ENCODE assay signal across 11 cellular contexts in the genomic region with DNA sequence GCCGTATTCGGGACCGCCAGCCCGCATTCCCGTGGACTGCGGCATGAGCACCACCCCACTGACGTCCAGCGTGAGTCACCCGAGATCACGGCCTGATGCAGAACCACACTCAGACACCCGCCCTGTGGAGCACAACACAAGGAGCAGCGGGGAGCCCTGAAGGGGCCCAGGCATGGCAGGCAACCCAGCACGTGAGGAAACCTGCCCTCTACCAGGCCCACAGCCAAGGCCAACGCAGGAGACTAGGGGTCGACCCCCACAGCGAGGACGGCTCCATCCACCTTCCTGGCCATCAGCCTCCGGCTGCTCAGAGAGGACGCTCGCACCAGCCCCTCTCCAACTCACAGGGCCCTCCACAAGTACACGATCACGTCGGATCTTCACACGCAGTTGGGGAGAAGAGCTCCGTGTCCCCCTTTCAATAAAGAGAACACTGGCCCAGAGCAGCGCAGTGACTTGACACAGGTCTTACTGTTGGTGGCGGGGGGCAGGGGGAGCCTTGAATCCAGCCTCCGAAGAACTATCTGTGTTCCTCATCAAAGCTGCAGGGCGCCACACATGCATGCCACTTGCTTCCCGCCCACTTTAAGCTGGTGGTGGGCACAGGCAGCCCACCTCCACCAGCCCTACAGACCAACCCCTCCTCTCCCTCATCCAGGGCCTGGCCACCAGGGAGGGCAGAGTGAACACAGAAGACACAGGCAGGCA.
"Had no signal": no experiment of that assay in that cellular context is flagged by ENCODE, and none has a peak within 500 bp of the region (broad histone marks: within the 10 kb centered on the region; RNA-seq: fewer than 3 reads in every experiment).

No MANE protein-coding gene starts in this region.

- H3K9me3 Mint-ChIP-seq: immature natural killer cell; stimulated activated naive CD8-positive, alpha-beta T cell treated with anti-CD3 and anti-CD28 coated beads, Interleukin-15, Interleukin-2, amounts not matched to agents 100 ng/mL and 50 ng/mL, for 24 hours had no signal

- DNase-seq: activated CD4-positive, alpha-beta T cell treated with anti-CD3 and anti-CD28 coated beads, Interleukin-2, amount 50 U/mL, for 48 hours; cerebellar nuclear complex; effector CD4-positive, alpha-beta T cell; immature natural killer cell; SW 1271; T-helper 2 cell; transverse colon; WERI-Rb-1 had no signal

- ATAC-seq: gastroesophageal sphincter had no signal

- H3K27ac Mint-ChIP-seq: activated naive CD8-positive, alpha-beta T cell; immature natural killer cell had no signal

- H3K27me3 Mint-ChIP-seq: activated naive CD8-positive, alpha-beta T cell; stimulated activated naive CD8-positive, alpha-beta T cell treated with anti-CD3 and anti-CD28 coated beads, Interleukin-15, Interleukin-2, amounts not matched to agents 100 ng/mL and 50 ng/mL, for 24 hours had no signal

- H3K4me3 Mint-ChIP-seq: activated naive CD8-positive, alpha-beta T cell; immature natural killer cell; stimulated activated naive CD8-positive, alpha-beta T cell treated with anti-CD3 and anti-CD28 coated beads, Interleukin-15, Interleukin-2, amounts not matched to agents 100 ng/mL and 50 ng/mL, for 24 hours had no signal
